In the genomic region with DNA sequence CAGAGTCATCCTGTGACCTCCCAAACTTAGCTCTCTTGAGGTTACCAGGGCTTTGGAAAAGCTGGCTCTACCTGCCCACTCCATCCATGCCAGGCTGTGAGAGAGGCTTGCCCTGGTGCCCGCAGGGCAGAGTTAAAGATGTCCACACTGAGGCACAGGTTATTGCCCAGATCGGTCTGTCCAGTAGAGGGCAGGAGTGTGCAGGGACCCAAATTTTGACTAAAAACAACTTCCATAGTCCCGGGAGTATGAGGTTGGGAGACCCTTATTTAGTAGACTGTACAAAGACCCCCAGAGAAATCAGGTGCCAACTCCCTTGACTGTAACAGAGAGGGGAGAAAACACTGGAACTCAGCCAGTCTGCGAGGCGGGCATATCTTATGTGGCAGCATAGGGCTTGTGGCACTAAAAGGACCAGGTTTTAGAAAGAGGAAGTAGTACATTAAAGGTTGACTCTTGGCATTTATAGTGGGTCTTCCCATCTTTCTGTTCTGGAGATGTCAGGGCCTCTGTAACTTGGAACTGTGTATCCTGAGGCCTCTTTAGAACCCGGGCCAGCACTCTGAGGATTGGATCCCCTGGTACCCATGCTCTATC, we compare ENCODE assay signal across 8 cellular contexts. TPM values are rescaled to one million over a fixed set of nuclear protein-coding genes. Genes with fewer than 3 reads are reported as not detected.
DNase-seq lines count a peak whose midpoint lies in the region; ATAC-seq and TF ChIP-seq lines count a peak whose summit lies in the region.

No MANE protein-coding gene starts in this region.

- dilution Hi-C loops in IMR-90 (cut with HindIII; ENCODE audit: low sequenced_read_pairs, unreplicated experiment): no loop called here

- peaks cover 4% of the 10 kb centered on the region for H3K36me3 Mint-ChIP-seq in activated CD4-positive, alpha-beta T cell treated with anti-CD3 and anti-CD28 coated beads, Interleukin-2, amount 10 ng/mL, durations not matched to agents 24 days and 14 days (ENCODE audit: low read depth)
- H3K36me3 Mint-ChIP-seq in endothelial cell (ENCODE audit: low read depth, unreplicated experiment) (no peaks in the 10 kb centered on the region), neural progenitor cell (no peaks in the 10 kb centered on the region)

- 0 out of 3 replicates have a peak overlapping the region, but pooled peaks have one; percentile 62 for H2BK15ac ChIP-seq in IMR-90 (ENCODE audit: low read depth, low read length)

- H3K27me3 Mint-ChIP-seq in activated CD4-positive, alpha-beta T cell treated with anti-CD3 and anti-CD28 coated beads, Interleukin-2, amount 10 ng/mL, durations not matched to agents 24 days and 14 days: peaks cover 27% of the 10 kb centered on the region
- H3K27me3 Mint-ChIP-seq in endothelial cell (ENCODE audit: unreplicated experiment): peaks cover 2% of the 10 kb centered on the region
- peaks cover 4% of the 10 kb centered on the region for H3K27me3 Mint-ChIP-seq in neural progenitor cell (ENCODE audit: insufficient read depth, low read depth)

- H3K9ac ChIP-seq in IMR-90 (ENCODE audit: low read depth, low read length) (no peak overlapping the region), neural progenitor cell (no peak overlapping the region)

- peaks cover 14% of the 10 kb centered on the region for H3K9me1 ChIP-seq in IMR-90 (ENCODE audit: insufficient read depth, low read length)

- H3K27ac ChIP-seq in C4-2B: no peak overlapping the region
- no peak overlapping the region for H3K27ac ChIP-seq in IMR-90 (ENCODE audit: insufficient read depth, low read length)
- no peak overlapping the region for H3K27ac ChIP-seq in neural progenitor cell

- H3K9me3 Mint-ChIP-seq in activated CD4-positive, alpha-beta T cell treated with anti-CD3 and anti-CD28 coated beads, Interleukin-2, amount 10 ng/mL, durations not matched to agents 24 days and 14 days: no peaks in the 10 kb centered on the region
- H3K9me3 Mint-ChIP-seq in endothelial cell (ENCODE audit: unreplicated experiment) (no peaks in the 10 kb centered on the region), neural progenitor cell (no peaks in the 10 kb centered on the region)

- WGBS in IMR-90 (ENCODE audit: extremely low coverage in 2 of 2, insufficient read length in 1 of 2), 2 experiments: no CpG with 5 or more reads among the region's 6 CpGs

- H2BK5ac ChIP-seq in IMR-90 (ENCODE audit: low read depth, low read length, poor library complexity, severe bottlenecking): no peak overlapping the region

- in situ Hi-C loops in IMR-90 (cut with MboI; ENCODE audit: low sequenced_read_pairs): no loop called here

- H3K79me1 ChIP-seq in IMR-90 (ENCODE audit: low read depth in 1 of 2, low read length in 2 of 2): no peaks in the 10 kb centered on the region

- no peaks in the 10 kb centered on the region for H3K27me3 ChIP-seq in IMR-90 (ENCODE audit: control insufficient read depth, insufficient read depth, low read length)
- H3K27me3 ChIP-seq in neural progenitor cell: peaks cover 17% of the 10 kb centered on the region

- H3K36me3 ChIP-seq in IMR-90 (ENCODE audit: control insufficient read depth, insufficient read depth, low read length): no peaks in the 10 kb centered on the region
- H3K36me3 ChIP-seq in neural progenitor cell: no peaks in the 10 kb centered on the region

- H3K79me2 ChIP-seq in neural progenitor cell (ENCODE audit: low read depth): no peaks in the 10 kb centered on the region

- H2AK5ac ChIP-seq in IMR-90 (ENCODE audit: low read depth, low read length): peak overlapping the region; percentile 74

- CTCF ChIA-PET in IMR-90 (lab: Yijun Ruan, JAX): interaction anchor here (0.5 kb wide), 1 partner anchor 51 kb away, joined by 3 read pairs; no protein-coding TSS in a partner anchor

- peak overlapping the region; percentile 18 for H3K27ac Mint-ChIP-seq in activated CD4-positive, alpha-beta T cell treated with anti-CD3 and anti-CD28 coated beads, Interleukin-2, amount 10 ng/mL, durations not matched to agents 24 days and 14 days
- H3K27ac Mint-ChIP-seq in endothelial cell (ENCODE audit: unreplicated experiment): no peak overlapping the region
- no peak overlapping the region for H3K27ac Mint-ChIP-seq in neural progenitor cell

- TF ChIP-seq RAD21 in IMR-90 (IDR thresholded peaks at IDR 0.05; ENCODE audit: low read length): peak; percentile 41

- H2BK120ac ChIP-seq in IMR-90 (ENCODE audit: low read depth, low read length): 0 out of 2 replicates have a peak overlapping the region, but pooled peaks have one; percentile 52

- no peaks in the 10 kb centered on the region for H3K9me3 ChIP-seq in IMR-90 (ENCODE audit: control insufficient read depth, insufficient read depth, low read length)
- no peaks in the 10 kb centered on the region for H3K9me3 ChIP-seq in neural progenitor cell (ENCODE audit: low read depth)

- ATAC-seq in IMR-90 (ENCODE audit: low read depth) (no peak), HG03520 (IDR thresholded peaks at IDR 0.05; ENCODE audit: unreplicated experiment) (no peak), GM19467 (IDR thresholded peaks at IDR 0.05; ENCODE audit: unreplicated experiment) (no peak), HG03108 (IDR thresholded peaks at IDR 0.05; ENCODE audit: unreplicated experiment) (no peak)

- no peak overlapping the region; the same call in 1 of the 2 replicates for H4K91ac ChIP-seq in IMR-90 (ENCODE audit: insufficient read depth, low read depth, low read length)

- H4K20me1 ChIP-seq in IMR-90 (ENCODE audit: insufficient read depth, low read length) (no peaks in the 10 kb centered on the region), neural progenitor cell (ENCODE audit: low read depth) (no peaks in the 10 kb centered on the region)

- H3K18ac ChIP-seq in IMR-90 (ENCODE audit: low read depth, low read length): no peak overlapping the region

- 0 out of 2 replicates have a peak overlapping the region, but pooled peaks have one; percentile 23 for H2BK20ac ChIP-seq in IMR-90 (ENCODE audit: low read depth, low read length)

- H3K4me2 ChIP-seq in IMR-90 (ENCODE audit: low read depth, low read length) (no peak overlapping the region), neural progenitor cell (no peak overlapping the region)

- no peaks in the 10 kb centered on the region for H3F3A ChIP-seq in neural progenitor cell (ENCODE audit: low read depth)

- no peak overlapping the region; the same call in 1 of the 2 replicates for H3K4ac ChIP-seq in IMR-90 (ENCODE audit: low read depth, low read length)

- H4K8ac ChIP-seq in IMR-90 (ENCODE audit: low read depth in 2 of 2, low read length in 2 of 2): no peak overlapping the region

- H4K5ac ChIP-seq in IMR-90 (ENCODE audit: low read depth, low read length): no peak overlapping the region

- intact Hi-C loops in IMR-90 (cut with micrococcal nuclease): no loop called here
- intact Hi-C loops in activated CD4-positive, alpha-beta T cell treated with anti-CD3 and anti-CD28 coated beads, Interleukin-2, amount 10 ng/mL, durations not matched to agents 24 days and 14 days (cut with micrococcal nuclease): loop anchor here (1.0 to 5.0 kb wide), 3 partner anchors 46 to 115 kb away; partner anchors contain the start of gene HNF1B

- no peak overlapping the region for H3K56ac ChIP-seq in IMR-90 (ENCODE audit: extremely low read depth, insufficient read depth, low read length)

- no peak overlapping the region; the same call in 1 of the 2 replicates for H3K14ac ChIP-seq in IMR-90 (replicated peaks; ENCODE audit: low read depth, low read length)

- no peak overlapping the region for H2AK9ac ChIP-seq in IMR-90 (replicated peaks; ENCODE audit: low read depth, low read length, poor library complexity)

- H3K23ac ChIP-seq in IMR-90 (ENCODE audit: low read depth, low read length): no peak overlapping the region

- peaks cover 33% of the 10 kb centered on the region for H3K4me1 Mint-ChIP-seq in activated CD4-positive, alpha-beta T cell treated with anti-CD3 and anti-CD28 coated beads, Interleukin-2, amount 10 ng/mL, durations not matched to agents 24 days and 14 days
- peaks cover 4% of the 10 kb centered on the region for H3K4me1 Mint-ChIP-seq in endothelial cell (ENCODE audit: unreplicated experiment)
- peaks cover 11% of the 10 kb centered on the region for H3K4me1 Mint-ChIP-seq in neural progenitor cell

- no TSS peak for BruUV-seq in IMR-90 (replicated peaks; lab: Mats Ljungman, UMichigan)

- TF ChIP-seq POLR2A in IMR-90 (IDR thresholded peaks at IDR 0.05; ENCODE audit: low read depth, low read length): no peak

- H2AFZ ChIP-seq in IMR-90 (replicated peaks; ENCODE audit: low read length, poor library complexity) (no peak overlapping the region), neural progenitor cell (replicated peaks) (no peak overlapping the region)

- TF ChIP-seq CTCF in C4-2B (conservative IDR thresholded peaks at IDR 0.05): peak; percentile 91
- TF ChIP-seq CTCF in IMR-90 (conservative IDR thresholded peaks at IDR 0.05; ENCODE audit: low read depth, low read length): peak; percentile 51
- peak; percentile 75 for TF ChIP-seq CTCF in endothelial cell (IDR thresholded peaks at IDR 0.05; ENCODE audit: unreplicated experiment)
- TF ChIP-seq CTCF in neural progenitor cell (IDR thresholded peaks at IDR 0.05): peak; percentile 73

- peaks cover 11% of the 10 kb centered on the region; the same call in 1 of the 2 replicates for H3K4me1 ChIP-seq in IMR-90 (ENCODE audit: control insufficient read depth, insufficient read depth, low read length)
- no peaks in the 10 kb centered on the region for H3K4me1 ChIP-seq in neural progenitor cell

- no peak for DNase-seq in IMR-90
- peak; percentile 87 for DNase-seq in activated CD4-positive, alpha-beta T cell treated with anti-CD3 and anti-CD28 coated beads, Interleukin-2, amount 10 ng/mL, durations not matched to agents 24 days and 14 days
- peak; percentile 50 for DNase-seq in endothelial cell (ENCODE audit: low spot score)
- DNase-seq in neural progenitor cell (ENCODE audit: low spot score): peak; percentile 39

- peak overlapping the region; percentile 32 for H3K4me3 Mint-ChIP-seq in activated CD4-positive, alpha-beta T cell treated with anti-CD3 and anti-CD28 coated beads, Interleukin-2, amount 10 ng/mL, durations not matched to agents 24 days and 14 days
- H3K4me3 Mint-ChIP-seq in endothelial cell (ENCODE audit: unreplicated experiment) (no peak overlapping the region), neural progenitor cell (no peak overlapping the region)

- POLR2A ChIA-PET in IMR-90 (lab: Charles Lee; ENCODE audit: unreplicated experiment): no interaction called here

- H3K4me3 ChIP-seq in IMR-90 (ENCODE audit: insufficient read depth, low read depth, low read length) (no peak overlapping the region), neural progenitor cell (no peak overlapping the region)

RNA-seq across cellular contexts. Expression of gene HNF1B, which starts 43.3 kb away (rescaled TPM):
- total RNA-seq in IMR-90 (2012; rRNA removed) (not detected in 2 replicates), endothelial cell (ENCODE audit: unreplicated experiment) (0.13 TPM), neural progenitor cell (ENCODE audit: low replicate concordance) (0.15 TPM in 1 of 2 replicates, not detected in the other)
- not detected in 2 replicates for polyA plus RNA-seq in IMR-90 (2012; rRNA removed)
- polyA plus RNA-seq in IMR-90 (2012; cell fraction: cytosol; rRNA removed): not detected in 2 replicates
- polyA plus RNA-seq in IMR-90 (2012; cell fraction: nucleus; rRNA removed; ENCODE audit: low replicate concordance): 0.05 TPM in 1 of 2 replicates, not detected in the other
- 2.2 and 2.9 TPM in 2 replicates for total RNA-seq in activated CD4-positive, alpha-beta T cell treated with anti-CD3 and anti-CD28 coated beads, Interleukin-2, amount 10 ng/mL, durations not matched to agents 24 days and 14 days

RNA-seq across cellular contexts. Expression of gene DDX52, which starts 58.3 kb away (rescaled TPM):
- total RNA-seq in IMR-90 (2012; rRNA removed) (26.7 and 32.2 TPM in 2 replicates), endothelial cell (ENCODE audit: unreplicated experiment) (35.5 TPM), neural progenitor cell (ENCODE audit: low replicate concordance) (43.5 and 55.3 TPM in 2 replicates)
- 11.2 and 12.5 TPM in 2 replicates for polyA plus RNA-seq in IMR-90 (2012; rRNA removed)
- polyA plus RNA-seq in IMR-90 (2012; cell fraction: cytosol; rRNA removed): 1.4 and 1.9 TPM in 2 replicates
- polyA plus RNA-seq in IMR-90 (2012; cell fraction: nucleus; rRNA removed; ENCODE audit: low replicate concordance): 3.3 and 28.4 TPM in 2 replicates
- 46.6 and 50.0 TPM in 2 replicates for total RNA-seq in activated CD4-positive, alpha-beta T cell treated with anti-CD3 and anti-CD28 coated beads, Interleukin-2, amount 10 ng/mL, durations not matched to agents 24 days and 14 days
